In genomic region chr6:3744211-3744900, GRCh38 we compare ENCODE assay signal across 16 cellular contexts. TPM values are rescaled to one million over a fixed set of nuclear protein-coding genes. Genes with fewer than 3 reads are reported as not detected.
DNase-seq lines count a peak whose midpoint lies in the region; ATAC-seq, FAIRE-seq and TF ChIP-seq lines count a peak whose summit lies in the region.
"Had no signal": no experiment of that assay in that cellular context is flagged by ENCODE, and none has a peak within 500 bp of the region (broad histone marks: within the 10 kb centered on the region; RNA-seq: fewer than 3 reads in every experiment).

No MANE protein-coding gene starts in this region.

- H3K79me2 ChIP-seq in GM23248 (ENCODE audit: insufficient read depth), result peaks cover 100% of the 10 kb centered on the region

- H3K27ac ChIP-seq in GM23248 (peak overlapping the region; percentile 66), liver (ENCODE audit: low read depth in 1 of 2, low read length in 2 of 2) (peak overlapping the region; percentile 81 to 96), thoracic aorta (peak overlapping the region; percentile 97 to 100)
- H3K27ac ChIP-seq: foreskin keratinocyte had no signal

- H3K36me3 ChIP-seq in GM23248 (ENCODE audit: low read depth), result 0 out of 2 replicates have a peak, but pooled peaks cover 5% of the 10 kb centered on the region
- peaks cover 0 to 5% (median 0%) of the 10 kb centered on the region in 4 donors for H3K36me3 ChIP-seq in liver (ENCODE audit: control insufficient read depth in 4 of 4, insufficient read depth in 3 of 4, low read depth in 1 of 4, low read length in 3 of 4)
- H3K36me3 ChIP-seq in thoracic aorta, result peaks cover 17% of the 10 kb centered on the region
- H3K36me3 ChIP-seq: ovary had no signal

- H3K4me3 ChIP-seq in GM23248 (peak overlapping the region; percentile 57), cardiac fibroblast (replicated peaks in 1 of 2; ENCODE audit: low read depth in 2 of 2, low read length in 2 of 2) (no peak overlapping the region), liver (ENCODE audit: low read depth in 1 of 3, low read length in 3 of 3) (no peak overlapping the region), thoracic aorta (peak overlapping the region; percentile 94)
- H3K4me3 ChIP-seq: ovary had no signal

- TF ChIP-seq POLR2A in GM12891 (IDR thresholded peaks at IDR 0.05; ENCODE audit: low read depth, low read length), result no peak

- no peak for TF ChIP-seq RAD21 in liver (IDR thresholded peaks at IDR 0.05)

- H3K4me2 ChIP-seq in GM23248 (ENCODE audit: unreplicated experiment), result peak overlapping the region; percentile 87

- H3K9me3 ChIP-seq in GM23248 (ENCODE audit: low read depth), result no peaks in the 10 kb centered on the region
- no peaks in the 10 kb centered on the region for H3K9me3 ChIP-seq in liver (ENCODE audit: control insufficient read depth in 4 of 4, low read length in 3 of 4)
- H3K9me3 ChIP-seq in thoracic aorta, result no peaks in the 10 kb centered on the region
- H3K9me3 ChIP-seq: ovary had no signal

- no peak for ATAC-seq in thoracic aorta (ENCODE audit: insufficient number of reproducible peaks, low FRiP score, low read depth)
- ATAC-seq in HG03469 (IDR thresholded peaks at IDR 0.05; ENCODE audit: unreplicated experiment), result no peak
- ATAC-seq: foreskin keratinocyte had no signal

- H2AFZ ChIP-seq in GM23248, result no peak overlapping the region

- H3K27me3 ChIP-seq in GM23248 (replicated peaks; ENCODE audit: insufficient read depth), result no peaks in the 10 kb centered on the region
- H3K27me3 ChIP-seq in liver (ENCODE audit: control insufficient read depth in 4 of 4, insufficient read depth in 4 of 4, low read length in 3 of 4), result no peaks in the 10 kb centered on the region
- H3K27me3 ChIP-seq in thoracic aorta (replicated peaks; ENCODE audit: insufficient read depth), result no peaks in the 10 kb centered on the region
- H3K27me3 ChIP-seq: foreskin keratinocyte, ovary had no signal

- peaks cover 50% of the 10 kb centered on the region for H3F3A ChIP-seq in GM23248 (ENCODE audit: insufficient read depth)

- FAIRE-seq in GM12891 (lab: Jason Lieb, UNC), result no peak

- H4K20me1 ChIP-seq in GM23248 (ENCODE audit: insufficient read depth), result peaks cover 24% of the 10 kb centered on the region; the same call in 1 of the 2 replicates

- H3K9ac ChIP-seq in GM23248, result peak overlapping the region; percentile 64
- peak overlapping the region in 1 of 2 donors; percentile 65 for H3K9ac ChIP-seq in liver (ENCODE audit: low read depth in 1 of 2, low read length in 2 of 2)

- 34 to 40% methylated on average over 16 to 19 of the region's 19 CpGs for WGBS in GM23248 (ENCODE audit: low coverage in 1 of 2, low lambda C conversion rate in 2 of 2, missing lambda C conversion rate in 2 of 2), 2 experiments
- WGBS in liver, result 81% methylated on average over 19 of the region's 19 CpGs

- H3K4me1 ChIP-seq in GM23248 (ENCODE audit: insufficient read depth), result peaks cover 85% of the 10 kb centered on the region
- H3K4me1 ChIP-seq in liver (ENCODE audit: control insufficient read depth in 4 of 4, insufficient read depth in 4 of 4, low read length in 3 of 4), result peaks cover 27 to 95% (median 75%) of the 10 kb centered on the region in 4 donors
- H3K4me1 ChIP-seq in thoracic aorta (ENCODE audit: control insufficient read depth in 1 of 2, low read depth in 2 of 2), result peaks cover 72 to 79% of the 10 kb centered on the region in 2 donors
- H3K4me1 ChIP-seq: foreskin keratinocyte had no signal

- in situ Hi-C loops in GM23248 (cut with MboI), result loop anchor here (10.0 kb wide), 2 partner anchors 140 to 240 kb away; no protein-coding TSS in a partner anchor

- TF ChIP-seq CTCF in cardiac fibroblast (IDR thresholded peaks at IDR 0.05; ENCODE audit: low read depth, low read length) (no peak), liver (IDR thresholded peaks at IDR 0.05; ENCODE audit: low read depth, low read length, missing input control) (no peak), thoracic aorta (IDR thresholded peaks at IDR 0.05) (no peak)

- no peaks in the 10 kb centered on the region for H3K9me2 ChIP-seq in GM23248 (ENCODE audit: insufficient read depth)

- DNase-seq in GM23248, result peak; percentile 67
- DNase-seq in cardiac fibroblast (ENCODE audit: low read depth in 2 of 2), result peak; percentile 38 to 46
- DNase-seq in thoracic aorta (ENCODE audit: low spot score), result no peak
- DNase-seq in NCI-H748 treated with DMSO at 0.1 percent for 48 hours (lab: John Stamatoyannopoulos, UW), result no peak
- no peak for DNase-seq in GM12891 (ENCODE audit: insufficient read length, low spot score)
- DNase-seq: activated CD4-positive, alpha-beta T cell treated with anti-CD3 and anti-CD28 coated beads, Interleukin-2, amount 50 U/mL, for 48 hours; activated naive CD4-positive, alpha-beta T cell; DMS153; foreskin keratinocyte; H7; NCI-H1436 treated with DMSO at 0.1 percent for 48 hours; stimulated activated CD4-positive, alpha-beta T cell treated with anti-CD3 and anti-CD28 coated beads, Interleukin-4, amount 100 ng/mL, for 4 hours; SW 1271 had no signal

TF ChIP-seq in liver, 16 proteins besides CTCF, POLR2A, EP300 and RAD21:
- TF ChIP-seq YY1 (IDR thresholded peaks at IDR 0.05), result no peak
- TF ChIP-seq ATF3 (IDR thresholded peaks at IDR 0.05), result no peak
- TF ChIP-seq EGR1 (IDR thresholded peaks at IDR 0.05; ENCODE audit: low read depth in 2 of 2), result no peak
- no peak for TF ChIP-seq RXRA (IDR thresholded peaks at IDR 0.05)

TF ChIP-seq in GM12891, 5 proteins besides CTCF, POLR2A, EP300 and RAD21:
- TF ChIP-seq POLR2AphosphoS5 (IDR thresholded peaks at IDR 0.05; ENCODE audit: low read depth, low read length), result no peak
- no peak for TF ChIP-seq POU2F2 (IDR thresholded peaks at IDR 0.05; ENCODE audit: low read depth, low read length)
- TF ChIP-seq TAF1 (IDR thresholded peaks at IDR 0.05; ENCODE audit: low read depth, low read length), result no peak
- no peak for TF ChIP-seq PAX5 (IDR thresholded peaks at IDR 0.05; ENCODE audit: insufficient read depth, low read length, severe bottlenecking)
- no peak for TF ChIP-seq SPI1 (IDR thresholded peaks at IDR 0.05; ENCODE audit: low read depth, low read length)

RNA-seq across cellular contexts. Expression of gene PXDC1, which starts 7.2 kb away (rescaled TPM):
- 167 and 192 TPM in 2 replicates for total RNA-seq in GM23248 (2014; rRNA removed; shearing (Covaris generic))
- polyA plus RNA-seq in GM23248 (2016; fragmentation: Nextera tagmentation; extraction: Ambion mirVana), result 122 and 135 TPM in 2 replicates
- total RNA-seq in liver, result 10 to 100 TPM; 24.1 to 86.4 TPM
- 100 to 1,000 TPM in 1 of 2 donors, 10 to 100 TPM in 1; 68.8 to 106 TPM for polyA plus RNA-seq in liver
- 100 to 1,000 TPM; 406 to 488 TPM for total RNA-seq in thoracic aorta
- 0.22 TPM for polyA plus RNA-seq in GM12891 (2012; ENCODE audit: low read depth, missing spikeins)

Comparison
In these comparisons a context has a peak if more than half of its experiments do, and no peak if none do; other contexts are left out.
1. DNase-seq: peak in GM23248 (single experiment) and cardiac fibroblast (2 of 2); none in thoracic aorta (single experiment), NCI-H748 treated with DMSO at 0.1 percent for 48 hours (single experiment) and GM12891 (single experiment).
2. H3K4me3 ChIP-seq: peak in GM23248 (single experiment) and thoracic aorta (single experiment); none in cardiac fibroblast (0 of 2) and liver (0 of 3).
3. Peak in every context shown above with its lines, with median percentiles within 50 percentile points of each other: H3K27ac ChIP-seq.